8 cellular contexts compared by ENCODE assay signal in genomic region chr10:5975641-5976473, GRCh38. TPM values are rescaled to one million over a fixed set of nuclear protein-coding genes. Genes with fewer than 3 reads are reported as not detected.
DNase-seq lines count a peak whose midpoint lies in the region; ATAC-seq lines count a peak whose summit lies in the region.

No MANE protein-coding gene starts in this region.

- H3K36me3 Mint-ChIP-seq in T-helper 2 cell treated with Interferon-gamma antibody and Interleukin-4, amounts not matched to agents 5 μg/mL and 100 μg/mL, for 36 hours (ENCODE audit: low read depth): peaks cover 10% of the 10 kb centered on the region

- H3K27ac ChIP-seq in caudate nucleus (ENCODE audit: low read depth, low read length): peak overlapping the region; percentile 58

- peak overlapping the region; percentile 94 for H3K27ac Mint-ChIP-seq in T-helper 2 cell treated with Interferon-gamma antibody and Interleukin-4, amounts not matched to agents 5 μg/mL and 100 μg/mL, for 36 hours

- no peaks in the 10 kb centered on the region for H3K9me3 Mint-ChIP-seq in T-helper 2 cell treated with Interferon-gamma antibody and Interleukin-4, amounts not matched to agents 5 μg/mL and 100 μg/mL, for 36 hours

- peak; percentile 58 for DNase-seq in NK-92 treated with Interleukin-12 subunit alpha and Interleukin-12 subunit beta, amount 100 ng/mL, for 24 hours (lab: John Stamatoyannopoulos, UW)
- no peak for DNase-seq in NK-92 (lab: John Stamatoyannopoulos, UW; ENCODE audit: unreplicated experiment)
- peak; percentile 76 for DNase-seq in T-helper 2 cell treated with Interferon-gamma antibody and Interleukin-4, amounts not matched to agents 5 μg/mL and 100 μg/mL, for 36 hours (ENCODE audit: low spot score)
- peak in 2 of 61 donors; percentile 5 to 11 for DNase-seq in caudate nucleus (lab: John Stamatoyannopoulos, UW)
- peak; percentile 38 for DNase-seq in mucosa of gallbladder (ENCODE audit: low spot score)
- peak; percentile 74 for DNase-seq in stimulated activated naive CD8-positive, alpha-beta T cell treated with anti-CD3 and anti-CD28 coated beads, Interleukin-15, Interleukin-2, amounts not matched to agents 100 U/mL and 50 U/mL, for 24 hours
- no peak for DNase-seq in DMS153 (lab: John Stamatoyannopoulos, UW)

- peak; percentile 54 for ATAC-seq in HG03135 (IDR thresholded peaks at IDR 0.05; ENCODE audit: unreplicated experiment)
- ATAC-seq in stimulated activated naive CD8-positive, alpha-beta T cell treated with anti-CD3 and anti-CD28 coated beads, Interleukin-15, Interleukin-2, amounts not matched to agents 100 U/mL and 50 U/mL, for 24 hours: peak; percentile 87

- H3K4me1 Mint-ChIP-seq in T-helper 2 cell treated with Interferon-gamma antibody and Interleukin-4, amounts not matched to agents 5 μg/mL and 100 μg/mL, for 36 hours (ENCODE audit: low read depth): peaks cover 38% of the 10 kb centered on the region

- peaks cover 9% of the 10 kb centered on the region for H3K27me3 Mint-ChIP-seq in T-helper 2 cell treated with Interferon-gamma antibody and Interleukin-4, amounts not matched to agents 5 μg/mL and 100 μg/mL, for 36 hours (ENCODE audit: low read depth)

- H3K4me3 Mint-ChIP-seq in T-helper 2 cell treated with Interferon-gamma antibody and Interleukin-4, amounts not matched to agents 5 μg/mL and 100 μg/mL, for 36 hours: peak overlapping the region; percentile 92

RNA-seq across cellular contexts. Expression of gene IL15RA, which starts 1.5 kb away (rescaled TPM):
- total RNA-seq in mucosa of gallbladder: 25.6 TPM

Comparison
In these comparisons a context has a peak if more than half of its experiments do, and no peak if none do; other contexts are left out.
1. DNase-seq: peak in NK-92 treated with Interleukin-12 subunit alpha and Interleukin-12 subunit beta, amount 100 ng/mL, for 24 hours (single experiment), T-helper 2 cell treated with Interferon-gamma antibody and Interleukin-4, amounts not matched to agents 5 μg/mL and 100 μg/mL, for 36 hours (single experiment), mucosa of gallbladder (single experiment) and stimulated activated naive CD8-positive, alpha-beta T cell treated with anti-CD3 and anti-CD28 coated beads, Interleukin-15, Interleukin-2, amounts not matched to agents 100 U/mL and 50 U/mL, for 24 hours (single experiment); none in NK-92 (single experiment) and DMS153 (single experiment).